19 cellular contexts compared by ENCODE assay signal in genomic region chr6:136568129-136568528, GRCh38.
"Had no signal": no experiment of that assay in that cellular context is flagged by ENCODE, and none has a peak within 500 bp of the region (broad histone marks: within the 10 kb centered on the region; RNA-seq: fewer than 3 reads in every experiment).

No MANE protein-coding gene starts in this region.

- H3K27me3 ChIP-seq: heart right ventricle, spleen had no signal

- H3K27ac ChIP-seq: heart right ventricle had no signal

- H3K4me3 ChIP-seq: heart right ventricle, mucosa of descending colon, spleen, thoracic aorta had no signal

- DNase-seq: activated naive CD4-positive, alpha-beta T cell; activated naive CD8-positive, alpha-beta T cell treated with anti-CD3 and anti-CD28 coated beads for 36 hours; activated T-cell treated with anti-CD3 and anti-CD28 coated beads, Interleukin-2, amount 50 U/mL, for 1 hour; cerebellar nuclear complex; effector CD4-positive, alpha-beta T cell; heart right ventricle; islet precursor cell; left cardiac atrium; mesenchymal stem cell; mucosa of descending colon; nephron progenitor cell; retina; spleen; stimulated activated CD4-positive, alpha-beta T cell treated with anti-CD3 and anti-CD28 coated beads, Interleukin-4, amount 100 ng/mL, for 1 hour; stimulated activated naive CD4-positive, alpha-beta T cell treated with Interleukin-2 at 50 U/mL for 16 hours had no signal

- ATAC-seq: heart right ventricle had no signal

- H3K9me3 ChIP-seq: thoracic aorta had no signal

- FAIRE-seq: bronchial epithelial cell, endometrium, TTC549 had no signal

- H3K4me1 ChIP-seq: heart right ventricle had no signal
